In genomic region chr6:169070506-169071176, GRCh38 we compare ENCODE assay signal across 9 cellular contexts.
DNase-seq lines count a peak whose midpoint lies in the region; ATAC-seq and TF ChIP-seq lines count a peak whose summit lies in the region.
"Had no signal": no experiment of that assay in that cellular context is flagged by ENCODE, and none has a peak within 500 bp of the region (broad histone marks: within the 10 kb centered on the region; RNA-seq: fewer than 3 reads in every experiment).

No MANE protein-coding gene starts in this region.

- H3K27ac ChIP-seq in brain microvascular endothelial cell (peak overlapping the region; percentile 94), tibial nerve (peak overlapping the region in 3 of 4 donors; percentile 16 to 81 (median 75))

- H3K36me3 Mint-ChIP-seq in activated T-helper 17 cell treated with anti-CD3 and anti-CD28 coated beads, Interleukin-2, amount 50 U/mL, for 72 hours (ENCODE audit: low read depth) = no peaks in the 10 kb centered on the region

- TF ChIP-seq EP300 in tibial nerve (IDR thresholded peaks at IDR 0.05) = peak in 1 of 2 donors; percentile 76

- in situ Hi-C loops in brain microvascular endothelial cell (cut with HindIII; ENCODE audit: low pct_ligation_motif_present, low sequenced_read_pairs) = no loop called here

- H3K27ac Mint-ChIP-seq in activated T-helper 17 cell treated with anti-CD3 and anti-CD28 coated beads, Interleukin-2, amount 50 U/mL, for 72 hours = no peak overlapping the region
- H3K27ac Mint-ChIP-seq: activated CD4-positive, alpha-beta T cell treated with anti-CD3 and anti-CD28 coated beads, Interleukin-2, amount 10 ng/mL, durations not matched to agents 7 days and 5 days had no signal

- TF ChIP-seq CTCF in brain microvascular endothelial cell (IDR thresholded peaks at IDR 0.05; ENCODE audit: low read depth, low read length, missing control alignments) = peak; percentile 36
- no peak for TF ChIP-seq CTCF in tibial nerve (IDR thresholded peaks at IDR 0.05)

- peaks cover 6% of the 10 kb centered on the region for H3K27me3 Mint-ChIP-seq in activated T-helper 17 cell treated with anti-CD3 and anti-CD28 coated beads, Interleukin-2, amount 50 U/mL, for 72 hours
- H3K27me3 Mint-ChIP-seq: activated CD4-positive, alpha-beta T cell treated with anti-CD3 and anti-CD28 coated beads, Interleukin-2, amount 10 ng/mL, durations not matched to agents 7 days and 5 days had no signal

- H3K4me3 Mint-ChIP-seq in activated T-helper 17 cell treated with anti-CD3 and anti-CD28 coated beads, Interleukin-2, amount 50 U/mL, for 72 hours = no peak overlapping the region
- H3K4me3 Mint-ChIP-seq: activated CD4-positive, alpha-beta T cell treated with anti-CD3 and anti-CD28 coated beads, Interleukin-2, amount 10 ng/mL, durations not matched to agents 7 days and 5 days had no signal

- no peaks in the 10 kb centered on the region for H3K4me1 Mint-ChIP-seq in activated T-helper 17 cell treated with anti-CD3 and anti-CD28 coated beads, Interleukin-2, amount 50 U/mL, for 72 hours
- H3K4me1 Mint-ChIP-seq: activated CD4-positive, alpha-beta T cell treated with anti-CD3 and anti-CD28 coated beads, Interleukin-2, amount 10 ng/mL, durations not matched to agents 7 days and 5 days had no signal

- no peaks in the 10 kb centered on the region for H3K9me3 ChIP-seq in tibial nerve

- no peaks in the 10 kb centered on the region for H3K9me3 Mint-ChIP-seq in activated T-helper 17 cell treated with anti-CD3 and anti-CD28 coated beads, Interleukin-2, amount 50 U/mL, for 72 hours
- H3K9me3 Mint-ChIP-seq: activated CD4-positive, alpha-beta T cell treated with anti-CD3 and anti-CD28 coated beads, Interleukin-2, amount 10 ng/mL, durations not matched to agents 7 days and 5 days had no signal

- no peak for TF ChIP-seq POLR2A in tibial nerve (IDR thresholded peaks at IDR 0.05)

- no peaks in the 10 kb centered on the region for H3K27me3 ChIP-seq in brain microvascular endothelial cell (replicated peaks)
- H3K27me3 ChIP-seq in tibial nerve = no peaks in the 10 kb centered on the region

- peaks cover 0 to 41% (median 7%) of the 10 kb centered on the region in 4 donors for H3K4me1 ChIP-seq in tibial nerve

- DNase-seq in HS-5 (ENCODE audit: low read depth) = peak; percentile 95
- peak; percentile 100 for DNase-seq in brain microvascular endothelial cell
- DNase-seq in kidney glomerular epithelial cell (lab: John Stamatoyannopoulos, UW) = peak; percentile 91
- peak; percentile 65 to 71 for DNase-seq in tibial nerve (ENCODE audit: low spot score in 2 of 2)
- no peak for DNase-seq in stimulated activated CD4-positive, alpha-beta T cell treated with anti-CD3 and anti-CD28 coated beads, Interleukin-4, amount 100 ng/mL, for 24 hours
- DNase-seq in activated CD4-positive, alpha-beta T cell treated with anti-CD3 and anti-CD28 coated beads, Interleukin-2, amount 50 U/mL, for 1 hour = no peak
- DNase-seq: activated CD4-positive, alpha-beta T cell treated with anti-CD3 and anti-CD28 coated beads, Interleukin-2, amount 10 ng/mL, durations not matched to agents 7 days and 5 days had no signal

- 37 to 42% methylated on average over 14 of the region's 14 CpGs for WGBS in tibial nerve, 2 donors

- H3K4me3 ChIP-seq in brain microvascular endothelial cell (ENCODE audit: low read depth, low read length) = no peak overlapping the region
- no peak overlapping the region for H3K4me3 ChIP-seq in tibial nerve

- no peak for ATAC-seq in GM21723 (IDR thresholded peaks at IDR 0.05; ENCODE audit: unreplicated experiment)
- no peak for ATAC-seq in activated T-helper 17 cell treated with anti-CD3 and anti-CD28 coated beads, Interleukin-2, amount 50 U/mL, for 72 hours (replicated peaks)

- H3K36me3 ChIP-seq in brain microvascular endothelial cell (replicated peaks) (no peaks in the 10 kb centered on the region), tibial nerve (no peaks in the 10 kb centered on the region)

Comparison
In these comparisons a context has a peak if more than half of its experiments do, and no peak if none do; other contexts are left out.
1. DNase-seq: peak in HS-5 (single experiment), brain microvascular endothelial cell (single experiment), kidney glomerular epithelial cell (single experiment) and tibial nerve (2 of 2); none in stimulated activated CD4-positive, alpha-beta T cell treated with anti-CD3 and anti-CD28 coated beads, Interleukin-4, amount 100 ng/mL, for 24 hours (single experiment) and activated CD4-positive, alpha-beta T cell treated with anti-CD3 and anti-CD28 coated beads, Interleukin-2, amount 50 U/mL, for 1 hour (single experiment).